26 cellular contexts compared by ENCODE assay signal in the genomic region with DNA sequence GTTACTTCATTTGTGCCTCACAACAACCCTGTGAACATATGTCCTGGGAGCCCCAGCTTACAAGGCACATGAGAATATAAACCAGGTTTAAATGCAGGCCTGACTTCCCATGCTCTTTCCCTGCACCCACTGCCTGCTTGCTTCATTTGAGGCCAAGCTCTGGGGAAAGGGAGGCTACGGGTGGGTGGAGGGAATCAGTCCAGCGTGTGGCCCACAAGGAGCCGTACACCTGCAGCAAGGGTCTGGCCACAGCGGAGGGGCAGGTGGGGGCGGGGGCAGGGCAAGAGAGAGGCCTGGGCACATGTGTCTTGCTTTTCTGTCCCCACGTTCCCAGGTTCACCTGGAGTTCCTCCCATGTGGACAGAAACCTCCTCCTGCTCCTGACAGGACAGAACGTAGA. TPM values are rescaled to one million over a fixed set of nuclear protein-coding genes. Genes with fewer than 3 reads are reported as not detected.
"Had no signal": no experiment of that assay in that cellular context is flagged by ENCODE, and none has a peak within 500 bp of the region (broad histone marks: within the 10 kb centered on the region; RNA-seq: fewer than 3 reads in every experiment).

No MANE protein-coding gene starts in this region.

- H3K27me3 ChIP-seq: brain microvascular endothelial cell, SJSA1 had no signal

- H3K27ac ChIP-seq: brain microvascular endothelial cell, SJSA1 had no signal

- H3K9me3 Mint-ChIP-seq: activated CD8-positive, alpha-beta T cell treated with anti-CD3 and anti-CD28 coated beads for 36 hours; activated naive CD4-positive, alpha-beta T cell treated with anti-CD3 and anti-CD28 coated beads, Interleukin-2, amount 10 ng/mL, durations not matched to agents 7 days and 5 days; activated naive CD8-positive, alpha-beta T cell treated with anti-CD3 and anti-CD28 coated beads for 36 hours; activated T-cell treated with anti-CD3 and anti-CD28 coated beads, Interleukin-2, amount 50 U/mL, for 72 hours; activated T-helper 2 cell treated with anti-CD3 and anti-CD28 coated beads, Interferon-gamma antibody, Interleukin-2, Interleukin-4, amounts not matched to agents 10 μg/mL and 5 μg/mL and 100 μg/mL, durations not matched to agents 14 hours and 24 hours and 36 hours; T-helper 1 cell treated with Interleukin-12 subunit alpha and Interleukin-12 subunit beta and Interleukin-4 antibody, amounts not matched to agents 30 μg/mL and 1 μg/mL, for 36 hours had no signal

- DNase-seq: activated CD4-positive, alpha-beta T cell treated with anti-CD3 and anti-CD28 coated beads for 4 hours; activated CD8-positive, alpha-beta memory T cell treated with anti-CD3 and anti-CD28 coated beads, Interleukin-2, amount 50 U/mL, for 4 hours; activated CD8-positive, alpha-beta T cell treated with anti-CD3 and anti-CD28 coated beads for 36 hours; activated gamma-delta T cell treated with Interleukin-2 at 50 U/mL for 16 hours; activated naive CD4-positive, alpha-beta T cell treated with anti-CD3 and anti-CD28 coated beads, Interleukin-2, amount 10 ng/mL, durations not matched to agents 7 days and 5 days; activated naive CD8-positive, alpha-beta T cell treated with anti-CD3 and anti-CD28 coated beads for 36 hours; activated T-cell treated with anti-CD3 and anti-CD28 coated beads, Interleukin-2, amount 50 U/mL, for 72 hours; brain microvascular endothelial cell; caudate nucleus; IMR-90; Kasumi-1; KBM-7; NCI-H1105; NCI-H187 treated with DMSO at 0.1 percent for 48 hours; NCI-H2081 treated with DMSO at 0.1 percent for 48 hours; NCI-H226; NCI-H748 treated with DMSO at 0.1 percent for 48 hours; Right ventricle myocardium superior; SW 1271 had no signal

- H3K36me3 ChIP-seq: brain microvascular endothelial cell, SJSA1 had no signal

- H3K4me3 Mint-ChIP-seq: activated CD8-positive, alpha-beta T cell treated with anti-CD3 and anti-CD28 coated beads for 36 hours; activated naive CD4-positive, alpha-beta T cell treated with anti-CD3 and anti-CD28 coated beads, Interleukin-2, amount 10 ng/mL, durations not matched to agents 7 days and 5 days; activated naive CD8-positive, alpha-beta T cell treated with anti-CD3 and anti-CD28 coated beads for 36 hours; activated T-cell treated with anti-CD3 and anti-CD28 coated beads, Interleukin-2, amount 50 U/mL, for 72 hours; T-helper 1 cell treated with Interleukin-12 subunit alpha and Interleukin-12 subunit beta and Interleukin-4 antibody, amounts not matched to agents 30 μg/mL and 1 μg/mL, for 36 hours had no signal

- ATAC-seq: activated CD4-positive, CD25-positive, alpha-beta regulatory T cell treated with anti-CD3 and anti-CD28 coated beads, Interleukin-2, amount 50 U/mL, for 24 hours; activated CD8-positive, alpha-beta T cell treated with anti-CD3 and anti-CD28 coated beads for 36 hours; activated T-cell treated with anti-CD3 and anti-CD28 coated beads, Interleukin-2, amount 50 U/mL, for 72 hours; SK-N-SH treated with all-trans-retinoic acid at 6 μM for 48 hours had no signal

- H3K36me3 Mint-ChIP-seq: activated naive CD4-positive, alpha-beta T cell treated with anti-CD3 and anti-CD28 coated beads, Interleukin-2, amount 10 ng/mL, durations not matched to agents 7 days and 5 days; activated naive CD8-positive, alpha-beta T cell treated with anti-CD3 and anti-CD28 coated beads for 36 hours had no signal

- H3K4me1 ChIP-seq: SJSA1 had no signal

- H3K27me3 Mint-ChIP-seq: activated CD8-positive, alpha-beta T cell treated with anti-CD3 and anti-CD28 coated beads for 36 hours; activated naive CD4-positive, alpha-beta T cell treated with anti-CD3 and anti-CD28 coated beads, Interleukin-2, amount 10 ng/mL, durations not matched to agents 7 days and 5 days; activated naive CD8-positive, alpha-beta T cell treated with anti-CD3 and anti-CD28 coated beads for 36 hours had no signal

- H3K4me3 ChIP-seq: SJSA1 had no signal

- H3K27ac Mint-ChIP-seq: activated CD8-positive, alpha-beta T cell treated with anti-CD3 and anti-CD28 coated beads for 36 hours; activated naive CD4-positive, alpha-beta T cell treated with anti-CD3 and anti-CD28 coated beads, Interleukin-2, amount 10 ng/mL, durations not matched to agents 7 days and 5 days; activated naive CD8-positive, alpha-beta T cell treated with anti-CD3 and anti-CD28 coated beads for 36 hours; activated T-cell treated with anti-CD3 and anti-CD28 coated beads, Interleukin-2, amount 50 U/mL, for 72 hours; activated T-helper 2 cell treated with anti-CD3 and anti-CD28 coated beads, Interferon-gamma antibody, Interleukin-2, Interleukin-4, amounts not matched to agents 10 μg/mL and 5 μg/mL and 100 μg/mL, durations not matched to agents 14 hours and 24 hours and 36 hours; T-helper 1 cell treated with Interleukin-12 subunit alpha and Interleukin-12 subunit beta and Interleukin-4 antibody, amounts not matched to agents 30 μg/mL and 1 μg/mL, for 36 hours had no signal

- H3K9me3 ChIP-seq: SJSA1 had no signal

RNA-seq across cellular contexts. Expression of gene FAM83F, which starts 26.2 kb away (rescaled TPM):
- total RNA-seq: IMR-90, OCI-LY7, RPMI7951, SJSA1 had no signal
- polyA plus RNA-seq: IMR-90 had no signal
